Comparison of ENCODE assay signal across 12 cellular contexts in genomic region chr2:86297382-86298147, GRCh38. TPM values are rescaled to one million over a fixed set of nuclear protein-coding genes. Genes with fewer than 3 reads are reported as not detected.
DNase-seq lines count a peak whose midpoint lies in the region; ATAC-seq and TF ChIP-seq lines count a peak whose summit lies in the region.
"Had no signal": no experiment of that assay in that cellular context is flagged by ENCODE, and none has a peak within 500 bp of the region (broad histone marks: within the 10 kb centered on the region; RNA-seq: fewer than 3 reads in every experiment).

No MANE protein-coding gene starts in this region.

- no peak overlapping the region for H3K9ac ChIP-seq in PC-3 (ENCODE audit: low read length)
- H3K9ac ChIP-seq: BLaER1 treated with 17β-estradiol and CSF1 and Interleukin-3, amounts not matched to agents 10 nM and 100 nM had no signal

- no TSS peak for BruUV-seq in PC-3 (replicated peaks; lab: Mats Ljungman, UMichigan)

- no peak overlapping the region for H3K4me3 ChIP-seq in PC-3 (ENCODE audit: low read length)
- H3K4me3 ChIP-seq in stomach = no peak overlapping the region
- H3K4me3 ChIP-seq: BLaER1 treated with 17β-estradiol and CSF1 and Interleukin-3, amounts not matched to agents 10 nM and 100 nM; right lobe of liver had no signal

- intact Hi-C loops in PC-3 (cut with micrococcal nuclease) (no loop called here), stomach (cut with DNase I; ENCODE audit: low total_unique reads) (no loop called here)

- H3K79me2 ChIP-seq in PC-3 (ENCODE audit: low read length) = no peaks in the 10 kb centered on the region

- H4K20me1 ChIP-seq in PC-3 (ENCODE audit: low read length) = no peaks in the 10 kb centered on the region
- H4K20me1 ChIP-seq: BLaER1 treated with 17β-estradiol and CSF1 and Interleukin-3, amounts not matched to agents 10 nM and 100 nM had no signal

- CTCF ChIA-PET in PC-3 (lab: Charles Lee) = no interaction called here

- POLR2A ChIA-PET in PC-3 (lab: Charles Lee; ENCODE audit: unreplicated experiment) = no interaction called here

- TF ChIP-seq CTCF in PC-3 (conservative IDR thresholded peaks at IDR 0.05; ENCODE audit: low read depth, low read length) (peak; percentile 23; the same call in 1 of the 2 replicates), stomach (IDR thresholded peaks at IDR 0.05) (peak in 2 of 7 experiments; percentile 39 to 45)

- no peak for ATAC-seq in PC-3
- no peak for ATAC-seq in HG03139 (IDR thresholded peaks at IDR 0.05; ENCODE audit: unreplicated experiment)

- H3K4me2 ChIP-seq in PC-3 (ENCODE audit: low read length) = no peak overlapping the region
- H3K4me2 ChIP-seq: BLaER1 treated with 17β-estradiol and CSF1 and Interleukin-3, amounts not matched to agents 10 nM and 100 nM had no signal

- WGBS in stomach, 5 donors = 64 to 78% (median 76%) methylated on average over 5 of the region's 5 CpGs

- no peaks in the 10 kb centered on the region for H3K4me1 Mint-ChIP-seq in immature natural killer cell

- H2AFZ ChIP-seq in PC-3 (ENCODE audit: low read length) = no peak overlapping the region

- H3K27ac Mint-ChIP-seq in immature natural killer cell = no peak overlapping the region
- H3K27ac Mint-ChIP-seq: T-helper 1 cell treated with Interleukin-12 subunit alpha and Interleukin-12 subunit beta and Interleukin-4 antibody, amounts not matched to agents 30 μg/mL and 1 μg/mL, for 36 hours had no signal

- H3K9me2 ChIP-seq in PC-3 (replicated peaks; ENCODE audit: low read length) = no peaks in the 10 kb centered on the region

- DNase-seq in activated CD8-positive, alpha-beta memory T cell treated with anti-CD3 and anti-CD28 coated beads for 24 hours = peak; percentile 50
- no peak for DNase-seq in activated CD8-positive, alpha-beta memory T cell treated with anti-CD3 and anti-CD28 coated beads, Interleukin-2, amount 50 U/mL, for 4 hours
- no peak for DNase-seq in PC-3
- peak; percentile 21 for DNase-seq in germinal center (ENCODE audit: low spot score)
- no peak for DNase-seq in stomach
- DNase-seq in middle frontal gyrus (ENCODE audit: extremely low spot score, low spot score) = no peak
- no peak for DNase-seq in immature natural killer cell
- DNase-seq: right lobe of liver had no signal

- TF ChIP-seq EP300 in stomach (IDR thresholded peaks at IDR 0.05) = no peak

- no peaks in the 10 kb centered on the region for H3K36me3 ChIP-seq in PC-3 (ENCODE audit: low read depth, low read length)
- no peaks in the 10 kb centered on the region for H3K36me3 ChIP-seq in stomach
- H3K36me3 ChIP-seq: BLaER1 treated with 17β-estradiol and CSF1 and Interleukin-3, amounts not matched to agents 10 nM and 100 nM; right lobe of liver had no signal

- peaks cover 4 to 21% (median 6%) of the 10 kb centered on the region in 3 donors for H3K27me3 Mint-ChIP-seq in immature natural killer cell (ENCODE audit: low read depth in 3 of 3)

- no peaks in the 10 kb centered on the region for H3K4me1 ChIP-seq in PC-3 (ENCODE audit: insufficient read depth, low read length)
- H3K4me1 ChIP-seq in stomach = peaks cover 0 to 51% (median 18%) of the 10 kb centered on the region in 4 donors
- H3K4me1 ChIP-seq: BLaER1 treated with 17β-estradiol and CSF1 and Interleukin-3, amounts not matched to agents 10 nM and 100 nM; right lobe of liver had no signal

- H3K36me3 Mint-ChIP-seq in immature natural killer cell = no peaks in the 10 kb centered on the region

- no peak overlapping the region for H3K4me3 Mint-ChIP-seq in immature natural killer cell
- H3K4me3 Mint-ChIP-seq: T-helper 1 cell treated with Interleukin-12 subunit alpha and Interleukin-12 subunit beta and Interleukin-4 antibody, amounts not matched to agents 30 μg/mL and 1 μg/mL, for 36 hours had no signal

- H3K27me3 ChIP-seq in PC-3 (ENCODE audit: low read length) (peaks cover 28% of the 10 kb centered on the region; the same call in 1 of the 2 replicates), stomach (no peaks in the 10 kb centered on the region)
- H3K27me3 ChIP-seq: BLaER1 treated with 17β-estradiol and CSF1 and Interleukin-3, amounts not matched to agents 10 nM and 100 nM; right lobe of liver had no signal

- H3K9me3 ChIP-seq in PC-3 (ENCODE audit: low read length) = no peaks in the 10 kb centered on the region
- no peaks in the 10 kb centered on the region for H3K9me3 ChIP-seq in stomach
- H3K9me3 ChIP-seq: BLaER1 treated with 17β-estradiol and CSF1 and Interleukin-3, amounts not matched to agents 10 nM and 100 nM; right lobe of liver had no signal

- TF ChIP-seq POLR2A in stomach (IDR thresholded peaks at IDR 0.05) = no peak

- H3K27ac ChIP-seq in PC-3 (ENCODE audit: low read length) (no peak overlapping the region), stomach (peak overlapping the region in 3 of 5 donors; percentile 21 to 65 (median 37))
- H3K27ac ChIP-seq: BLaER1 treated with 17β-estradiol and CSF1 and Interleukin-3, amounts not matched to agents 10 nM and 100 nM; right lobe of liver had no signal

- no peaks in the 10 kb centered on the region for H3K9me3 Mint-ChIP-seq in immature natural killer cell
- H3K9me3 Mint-ChIP-seq: T-helper 1 cell treated with Interleukin-12 subunit alpha and Interleukin-12 subunit beta and Interleukin-4 antibody, amounts not matched to agents 30 μg/mL and 1 μg/mL, for 36 hours had no signal

- H3F3A ChIP-seq in PC-3 (ENCODE audit: low read length, unreplicated experiment) = no peaks in the 10 kb centered on the region

RNA-seq across cellular contexts. Expression of gene REEP1, which starts 39.9 kb away (rescaled TPM):
- 0.06 TPM in 1 of 2 replicates, not detected in the other for total RNA-seq in PC-3 (2014; rRNA removed)
- 10 to 100 TPM in 3 of 5 donors, 1 to 10 TPM in 1, not detected in 1; 6.4 to 29.9 (median 19.8) TPM for total RNA-seq in stomach
- 1 to 10 TPM; 2.9 to 5.4 (median 3.0) TPM for polyA plus RNA-seq in stomach
- not detected for polyA plus RNA-seq in immature natural killer cell
- total RNA-seq: HT1080 had no signal

Comparison
In these comparisons a context has a peak if more than half of its experiments do, and no peak if none do; other contexts are left out.
1. DNase-seq: peak in activated CD8-positive, alpha-beta memory T cell treated with anti-CD3 and anti-CD28 coated beads for 24 hours (single experiment) and germinal center (single experiment); none in activated CD8-positive, alpha-beta memory T cell treated with anti-CD3 and anti-CD28 coated beads, Interleukin-2, amount 50 U/mL, for 4 hours (single experiment), PC-3 (single experiment), stomach (single experiment), middle frontal gyrus (single experiment) and immature natural killer cell (0 of 3).